Comparison of ENCODE assay signal across 20 cellular contexts in genomic region chr7:131293018-131293417, GRCh38. TPM values are rescaled to one million over a fixed set of nuclear protein-coding genes. Genes with fewer than 3 reads are reported as not detected.
DNase-seq lines count a peak whose midpoint lies in the region; ATAC-seq and TF ChIP-seq lines count a peak whose summit lies in the region.
"Had no signal": no experiment of that assay in that cellular context is flagged by ENCODE, and none has a peak within 500 bp of the region (broad histone marks: within the 10 kb centered on the region; RNA-seq: fewer than 3 reads in every experiment).

No MANE protein-coding gene starts in this region.

- no peak for ATAC-seq in GM21619 (IDR thresholded peaks at IDR 0.05; ENCODE audit: unreplicated experiment)
- no peak for ATAC-seq in HG03457 (IDR thresholded peaks at IDR 0.05; ENCODE audit: unreplicated experiment)
- ATAC-seq: stimulated activated naive CD8-positive, alpha-beta T cell treated with anti-CD3 and anti-CD28 coated beads, Interleukin-15, amount 100 ng/mL, for 72 hours; T-helper 17 cell had no signal

- no peaks in the 10 kb centered on the region for H3K27me3 Mint-ChIP-seq in type B pancreatic cell
- H3K27me3 Mint-ChIP-seq: activated naive CD8-positive, alpha-beta T cell treated with anti-CD3 and anti-CD28 coated beads, Interleukin-2, amount 10 ng/mL, durations not matched to agents 7 days and 5 days; B cell; stimulated activated naive CD8-positive, alpha-beta T cell treated with anti-CD3 and anti-CD28 coated beads, Interleukin-15, amount 100 ng/mL, for 72 hours had no signal

- H3K36me3 Mint-ChIP-seq in type B pancreatic cell: no peaks in the 10 kb centered on the region

- no peak overlapping the region for H3K4me3 Mint-ChIP-seq in type B pancreatic cell
- H3K4me3 Mint-ChIP-seq: activated naive CD8-positive, alpha-beta T cell treated with anti-CD3 and anti-CD28 coated beads, Interleukin-2, amount 10 ng/mL, durations not matched to agents 7 days and 5 days; B cell; H9; stimulated activated naive CD8-positive, alpha-beta T cell treated with anti-CD3 and anti-CD28 coated beads, Interleukin-15, amount 100 ng/mL, for 72 hours; T-helper 17 cell had no signal

- no peak for TF ChIP-seq CTCF in AG09309 (IDR thresholded peaks at IDR 0.05; ENCODE audit: control insufficient read depth, insufficient read depth, low read depth, low read length, missing control alignments)
- TF ChIP-seq CTCF in type B pancreatic cell (conservative IDR thresholded peaks at IDR 0.05): no peak

- no peak overlapping the region for H3K27ac Mint-ChIP-seq in type B pancreatic cell
- H3K27ac Mint-ChIP-seq: activated naive CD8-positive, alpha-beta T cell treated with anti-CD3 and anti-CD28 coated beads, Interleukin-2, amount 10 ng/mL, durations not matched to agents 7 days and 5 days; B cell; H9; T-helper 17 cell had no signal

- H3K4me3 ChIP-seq in AG09309 (ENCODE audit: control insufficient read depth, low read depth, low read length): no peak overlapping the region

- peak overlapping the region; percentile 4 for H3K27ac ChIP-seq in epithelial cell of prostate
- H3K27ac ChIP-seq: HL-60 had no signal

- DNase-seq in AG09309 (ENCODE audit: low read depth) (peak; percentile 25), NCI-H226 (peak; percentile 61), epithelial cell of prostate (ENCODE audit: low read depth, low spot score) (no peak), kidney tubule cell (ENCODE audit: low spot score) (peak; percentile 30), type B pancreatic cell (ENCODE audit: extremely low spot score, unreplicated experiment) (no peak), DMS 273 (lab: John Stamatoyannopoulos, UW; ENCODE audit: unreplicated experiment) (no peak)
- DNase-seq: activated CD4-positive, alpha-beta T cell treated with anti-CD3 and anti-CD28 coated beads for 48 hours; activated naive CD8-positive, alpha-beta T cell treated with anti-CD3 and anti-CD28 coated beads, Interleukin-2, amount 10 ng/mL, durations not matched to agents 7 days and 5 days; activated T-cell treated with anti-CD3 and anti-CD28 coated beads, Interleukin-2, amount 50 U/mL, for 1 hour; DMS 273 treated with DMSO at 0.1 percent for 48 hours; H9; Kasumi-1; NCI-H1930; NCI-H526; stimulated activated naive CD8-positive, alpha-beta T cell treated with anti-CD3 and anti-CD28 coated beads, Interleukin-15, amount 100 ng/mL, for 72 hours; T-helper 17 cell had no signal

- H3K4me1 Mint-ChIP-seq in type B pancreatic cell (ENCODE audit: unreplicated experiment): no peaks in the 10 kb centered on the region
- H3K4me1 Mint-ChIP-seq: activated naive CD8-positive, alpha-beta T cell treated with anti-CD3 and anti-CD28 coated beads, Interleukin-2, amount 10 ng/mL, durations not matched to agents 7 days and 5 days; B cell; H9; stimulated activated naive CD8-positive, alpha-beta T cell treated with anti-CD3 and anti-CD28 coated beads, Interleukin-15, amount 100 ng/mL, for 72 hours; T-helper 17 cell had no signal

- H3K9me3 Mint-ChIP-seq in type B pancreatic cell: no peaks in the 10 kb centered on the region
- H3K9me3 Mint-ChIP-seq: H9 had no signal

RNA-seq across cellular contexts. Expression of gene MKLN1, which starts 34.7 kb away (rescaled TPM):
- 39.1 and 47.7 TPM in 2 replicates for total RNA-seq in type B pancreatic cell (ENCODE audit: low replicate concordance)

Comparison
In these comparisons a context has a peak if more than half of its experiments do, and no peak if none do; other contexts are left out.
1. DNase-seq: peak in AG09309 (single experiment), NCI-H226 (single experiment) and kidney tubule cell (single experiment); none in epithelial cell of prostate (single experiment), type B pancreatic cell (single experiment) and DMS 273 (single experiment).